In genomic region chr9:88426651-88427050, GRCh38 we compare ENCODE assay signal across 23 cellular contexts. TPM values are rescaled to one million over a fixed set of nuclear protein-coding genes. Genes with fewer than 3 reads are reported as not detected.
DNase-seq lines count a peak whose midpoint lies in the region; ATAC-seq, FAIRE-seq and TF ChIP-seq lines count a peak whose summit lies in the region.
"Had no signal": no experiment of that assay in that cellular context is flagged by ENCODE, and none has a peak within 500 bp of the region (broad histone marks: within the 10 kb centered on the region; RNA-seq: fewer than 3 reads in every experiment).

No MANE protein-coding gene starts in this region.

- no peak overlapping the region for H3K4me3 ChIP-seq in SK-N-MC
- H3K4me3 ChIP-seq in hepatocyte: no peak overlapping the region
- H3K4me3 ChIP-seq in retinal pigment epithelial cell (ENCODE audit: low read length): no peak overlapping the region
- H3K4me3 ChIP-seq in esophagus squamous epithelium: no peak overlapping the region
- H3K4me3 ChIP-seq: BLaER1 had no signal

- no peaks in the 10 kb centered on the region for H3K27me3 Mint-ChIP-seq in nephron progenitor cell (ENCODE audit: low read depth, poor library complexity)
- H3K27me3 Mint-ChIP-seq in activated naive CD4-positive, alpha-beta T cell treated with anti-CD3 and anti-CD28 coated beads for 36 hours (ENCODE audit: low read depth): no peaks in the 10 kb centered on the region
- no peaks in the 10 kb centered on the region for H3K27me3 Mint-ChIP-seq in naive thymus-derived CD8-positive, alpha-beta T cell
- H3K27me3 Mint-ChIP-seq: B cell; CD4-positive, CD25-positive, alpha-beta regulatory T cell had no signal

- peak; percentile 6 for FAIRE-seq in G401.6 (lab: Jason Lieb, UNC)
- FAIRE-seq: D721Med, GM12891, GM18507, H1 had no signal

- H3K27ac ChIP-seq in SK-N-MC (peak overlapping the region; percentile 1; the same call in 1 of the 2 replicates), hepatocyte (no peak overlapping the region), esophagus squamous epithelium (no peak overlapping the region)
- H3K27ac ChIP-seq: BLaER1, C4-2B had no signal

- H3K4me3 Mint-ChIP-seq in nephron progenitor cell: no peak overlapping the region
- H3K4me3 Mint-ChIP-seq in activated naive CD4-positive, alpha-beta T cell treated with anti-CD3 and anti-CD28 coated beads for 36 hours: no peak overlapping the region
- no peak overlapping the region for H3K4me3 Mint-ChIP-seq in naive thymus-derived CD8-positive, alpha-beta T cell
- H3K4me3 Mint-ChIP-seq: B cell; CD4-positive, CD25-positive, alpha-beta regulatory T cell; CD8-positive, alpha-beta T cell had no signal

- no peak for ATAC-seq in naive thymus-derived CD8-positive, alpha-beta T cell
- ATAC-seq: CD8-positive, alpha-beta T cell had no signal

- H3K27me3 ChIP-seq in hepatocyte: no peaks in the 10 kb centered on the region
- no peaks in the 10 kb centered on the region for H3K27me3 ChIP-seq in esophagus squamous epithelium
- H3K27me3 ChIP-seq: BLaER1 had no signal

- peaks cover 46% of the 10 kb centered on the region for H3K36me3 Mint-ChIP-seq in nephron progenitor cell (ENCODE audit: low read depth)
- peaks cover 19% of the 10 kb centered on the region for H3K36me3 Mint-ChIP-seq in activated naive CD4-positive, alpha-beta T cell treated with anti-CD3 and anti-CD28 coated beads for 36 hours (ENCODE audit: low read depth)
- H3K36me3 Mint-ChIP-seq in naive thymus-derived CD8-positive, alpha-beta T cell: peaks cover 0 to 53% (median 23%) of the 10 kb centered on the region in 3 donors

- peaks cover 72% of the 10 kb centered on the region for H3K36me3 ChIP-seq in SK-N-MC (ENCODE audit: insufficient read depth, low read length)
- no peaks in the 10 kb centered on the region for H3K36me3 ChIP-seq in hepatocyte (replicated peaks; ENCODE audit: insufficient read depth, low read depth)
- H3K36me3 ChIP-seq in esophagus squamous epithelium: peaks cover 0 to 75% (median 0%) of the 10 kb centered on the region in 3 donors

- no peaks in the 10 kb centered on the region for H3K9me2 ChIP-seq in hepatocyte (replicated peaks; ENCODE audit: insufficient read depth)

- peaks cover 58% of the 10 kb centered on the region for H4K20me1 ChIP-seq in hepatocyte (ENCODE audit: insufficient read depth, poor library complexity, severe bottlenecking)

- H3K4me1 Mint-ChIP-seq in nephron progenitor cell: peaks cover 6% of the 10 kb centered on the region
- peaks cover 7% of the 10 kb centered on the region for H3K4me1 Mint-ChIP-seq in activated naive CD4-positive, alpha-beta T cell treated with anti-CD3 and anti-CD28 coated beads for 36 hours (ENCODE audit: low read depth)
- peaks cover 5 to 24% (median 10%) of the 10 kb centered on the region in 4 donors for H3K4me1 Mint-ChIP-seq in naive thymus-derived CD8-positive, alpha-beta T cell
- H3K4me1 Mint-ChIP-seq: B cell had no signal

- no peak for DNase-seq in SK-N-MC (ENCODE audit: low read depth, low spot score)
- DNase-seq in hepatocyte (ENCODE audit: low spot score): no peak
- peak; percentile 35 for DNase-seq in retinal pigment epithelial cell (ENCODE audit: low read depth)
- DNase-seq in esophagus squamous epithelium (lab: John Stamatoyannopoulos, UW): no peak
- no peak for DNase-seq in nephron progenitor cell
- DNase-seq in activated naive CD4-positive, alpha-beta T cell treated with anti-CD3 and anti-CD28 coated beads for 36 hours: no peak
- DNase-seq in naive thymus-derived CD8-positive, alpha-beta T cell: no peak
- DNase-seq: CD4-positive, CD25-positive, alpha-beta regulatory T cell; CD8-positive, alpha-beta T cell; DMS 273 treated with DMSO at 0.1 percent for 48 hours; DMS79; EL; GF-D8; H7; HCEC 1CT had no signal

- no peak overlapping the region for H3K9ac ChIP-seq in SK-N-MC (ENCODE audit: insufficient read length)
- H3K9ac ChIP-seq: BLaER1 had no signal

- H3K4me2 ChIP-seq in hepatocyte: peak overlapping the region; percentile 34
- H3K4me2 ChIP-seq: BLaER1 had no signal

- no peak for TF ChIP-seq POLR2A in esophagus squamous epithelium (IDR thresholded peaks at IDR 0.05)

- TF ChIP-seq CTCF in hepatocyte (IDR thresholded peaks at IDR 0.05; ENCODE audit: poor library complexity): no peak
- no peak for TF ChIP-seq CTCF in retinal pigment epithelial cell (conservative IDR thresholded peaks at IDR 0.05; ENCODE audit: low read depth, low read length)
- TF ChIP-seq CTCF in esophagus squamous epithelium (IDR thresholded peaks at IDR 0.05): no peak
- no peak for TF ChIP-seq CTCF in nephron progenitor cell (IDR thresholded peaks at IDR 0.05)

- intact Hi-C loops in esophagus squamous epithelium (cut with DNase I): no loop called here
- intact Hi-C loops in activated naive CD4-positive, alpha-beta T cell treated with anti-CD3 and anti-CD28 coated beads for 36 hours (cut with micrococcal nuclease): no loop called here

- CTCF ChIA-PET in activated naive CD4-positive, alpha-beta T cell treated with anti-CD3 and anti-CD28 coated beads for 36 hours (lab: Charles Lee): no interaction called here

- H3K79me2 ChIP-seq in hepatocyte: peaks cover 100% of the 10 kb centered on the region

- peaks cover 13% of the 10 kb centered on the region for H3K9me3 Mint-ChIP-seq in nephron progenitor cell
- no peaks in the 10 kb centered on the region for H3K9me3 Mint-ChIP-seq in activated naive CD4-positive, alpha-beta T cell treated with anti-CD3 and anti-CD28 coated beads for 36 hours
- peaks cover 0 to 3% (median 0%) of the 10 kb centered on the region in 9 donors for H3K9me3 Mint-ChIP-seq in naive thymus-derived CD8-positive, alpha-beta T cell
- H3K9me3 Mint-ChIP-seq: CD4-positive, CD25-positive, alpha-beta regulatory T cell; CD8-positive, alpha-beta T cell had no signal

- H3K9me3 ChIP-seq in SK-N-MC (ENCODE audit: low read depth, low read length) (peaks cover 2% of the 10 kb centered on the region; the same call in 1 of the 2 replicates), hepatocyte (ENCODE audit: low read depth) (no peaks in the 10 kb centered on the region), esophagus squamous epithelium (no peaks in the 10 kb centered on the region)

- POLR2A ChIA-PET in naive thymus-derived CD8-positive, alpha-beta T cell (lab: Charles Lee): no interaction called here

- 47% methylated on average over 1 of the region's 1 CpG for WGBS in hepatocyte (ENCODE audit: low lambda C conversion rate, missing lambda C conversion rate)
- 73 to 80% methylated on average over 1 of the region's 1 CpG for WGBS in esophagus squamous epithelium, 2 donors

- no peak overlapping the region for H2AFZ ChIP-seq in hepatocyte

- no peak overlapping the region for H3K27ac Mint-ChIP-seq in nephron progenitor cell
- no peak overlapping the region for H3K27ac Mint-ChIP-seq in activated naive CD4-positive, alpha-beta T cell treated with anti-CD3 and anti-CD28 coated beads for 36 hours
- H3K27ac Mint-ChIP-seq in naive thymus-derived CD8-positive, alpha-beta T cell: no peak overlapping the region
- H3K27ac Mint-ChIP-seq: B cell; CD4-positive, CD25-positive, alpha-beta regulatory T cell; CD8-positive, alpha-beta T cell had no signal

- H3K4me1 ChIP-seq in hepatocyte (ENCODE audit: insufficient read depth) (peaks cover 6% of the 10 kb centered on the region), esophagus squamous epithelium (peaks cover 0 to 13% (median 0%) of the 10 kb centered on the region in 3 donors)
- H3K4me1 ChIP-seq: BLaER1 had no signal

RNA-seq across cellular contexts. Expression of gene SPIN1, which starts 38.4 kb away (rescaled TPM):
- 119 and 145 TPM in 2 replicates for total RNA-seq in hepatocyte
- polyA plus RNA-seq in hepatocyte: 46.7 and 59.8 TPM in 2 replicates
- total RNA-seq in esophagus squamous epithelium: 10 to 100 TPM; 23.5 to 56.5 (median 38.4) TPM
- total RNA-seq in activated naive CD4-positive, alpha-beta T cell treated with anti-CD3 and anti-CD28 coated beads for 36 hours: 10 to 100 TPM; 20.2 to 21.4 TPM
- total RNA-seq in naive thymus-derived CD8-positive, alpha-beta T cell: 10 to 100 TPM; 37.4 to 37.5 TPM
- polyA plus RNA-seq in naive thymus-derived CD8-positive, alpha-beta T cell: 10 to 100 TPM; 22.4 to 26.7 (median 24.0) TPM
